Comparison of ENCODE assay signal across 10 cellular contexts in the genomic region with DNA sequence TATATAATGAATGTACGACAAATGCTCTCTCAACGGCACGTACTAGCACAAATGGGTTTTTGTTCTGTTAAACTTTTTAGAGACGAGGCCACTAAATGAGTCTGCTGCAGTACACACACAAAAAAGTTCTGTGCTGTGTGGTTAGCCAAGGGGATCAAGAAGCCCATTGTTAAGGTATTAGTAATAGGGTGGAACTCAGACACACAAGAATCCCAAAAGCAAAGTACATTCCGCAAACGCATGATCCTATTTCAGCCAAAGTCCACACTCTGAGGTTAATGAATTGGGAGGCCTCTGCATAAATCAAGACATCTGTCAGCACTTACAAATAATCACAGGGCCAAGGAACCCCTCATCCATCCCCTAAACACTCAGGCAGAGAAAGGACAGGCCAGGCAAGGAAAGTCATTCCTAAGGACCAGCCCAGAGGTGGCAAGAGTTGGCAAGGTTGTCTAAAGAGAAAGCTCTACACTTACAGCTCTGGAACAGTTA. TPM values are rescaled to one million over a fixed set of nuclear protein-coding genes. Genes with fewer than 3 reads are reported as not detected.
DNase-seq lines count a peak whose midpoint lies in the region; ATAC-seq and TF ChIP-seq lines count a peak whose summit lies in the region.
"Had no signal": no experiment of that assay in that cellular context is flagged by ENCODE, and none has a peak within 500 bp of the region (broad histone marks: within the 10 kb centered on the region; RNA-seq: fewer than 3 reads in every experiment).

No MANE protein-coding gene starts in this region.

- H3K27me3 ChIP-seq in Peyer's patch (no peaks in the 10 kb centered on the region), fibroblast of lung (ENCODE audit: control insufficient read depth, insufficient read depth, low read length) (no peaks in the 10 kb centered on the region)

- H3K27me3 Mint-ChIP-seq in Calu3 (ENCODE audit: unreplicated experiment) (no peaks in the 10 kb centered on the region), progenitor cell of endocrine pancreas (no peaks in the 10 kb centered on the region)

- no peaks in the 10 kb centered on the region for H4K20me1 ChIP-seq in fibroblast of lung (ENCODE audit: control insufficient read depth, extremely low read depth, insufficient read depth, low read length)

- H3K4me3 Mint-ChIP-seq in Calu3 (ENCODE audit: low read depth, unreplicated experiment) (peak overlapping the region; percentile 52), progenitor cell of endocrine pancreas (ENCODE audit: low read depth) (peak overlapping the region; percentile 40)

- BruUV-seq in Calu3 (replicated peaks; lab: Mats Ljungman, UMichigan): no TSS peak

- peaks cover 23% of the 10 kb centered on the region for H3K36me3 Mint-ChIP-seq in Calu3 (ENCODE audit: insufficient read depth, unreplicated experiment)
- peaks cover 3% of the 10 kb centered on the region for H3K36me3 Mint-ChIP-seq in progenitor cell of endocrine pancreas (ENCODE audit: insufficient read depth)

- H3K36me3 ChIP-seq in Peyer's patch: no peaks in the 10 kb centered on the region
- no peaks in the 10 kb centered on the region for H3K36me3 ChIP-seq in fibroblast of lung (ENCODE audit: control insufficient read depth, insufficient read depth, low read length)

- H3K9me3 Mint-ChIP-seq in Calu3 (ENCODE audit: low read depth, unreplicated experiment) (no peaks in the 10 kb centered on the region), progenitor cell of endocrine pancreas (ENCODE audit: low read depth) (peaks cover 3% of the 10 kb centered on the region)

- no peak overlapping the region for H3K9ac ChIP-seq in fibroblast of lung (ENCODE audit: insufficient read depth, low read length)

- H3K27ac ChIP-seq in Peyer's patch: peak overlapping the region; percentile 5 to 71 (median 48)
- peak overlapping the region; percentile 83 for H3K27ac ChIP-seq in fibroblast of lung (ENCODE audit: insufficient read depth, low read length)

- H3K4me2 ChIP-seq in fibroblast of lung (ENCODE audit: extremely low read depth, insufficient read depth, low read length): peak overlapping the region; percentile 60

- H3K4me3 ChIP-seq in Peyer's patch (no peak overlapping the region), fibroblast of lung (replicated peaks in 1 of 4; ENCODE audit: control extremely low read depth in 1 of 4, insufficient read depth in 1 of 4, low read depth in 3 of 4, low read length in 4 of 4) (peak overlapping the region in 2 of 4 experiments; percentile 20 to 40)

- no peak for TF ChIP-seq POLR2A in Peyer's patch (IDR thresholded peaks at IDR 0.05)

- TF ChIP-seq CTCF in Calu3 (IDR thresholded peaks at IDR 0.05; ENCODE audit: unreplicated experiment) (no peak), Peyer's patch (IDR thresholded peaks at IDR 0.05) (no peak), fibroblast of lung (conservative IDR thresholded peaks at IDR 0.05 in 1 of 2, IDR thresholded peaks at IDR 0.05 in 1 of 2; ENCODE audit: low read depth in 1 of 2, low read length in 2 of 2) (no peak), progenitor cell of endocrine pancreas (IDR thresholded peaks at IDR 0.05; ENCODE audit: unreplicated experiment) (no peak)

- DNase-seq in Calu3: peak; percentile 65
- no peak for DNase-seq in Peyer's patch
- peak; percentile 94 to 100 for DNase-seq in fibroblast of lung (ENCODE audit: low read depth in 2 of 2)
- no peak for DNase-seq in progenitor cell of endocrine pancreas (ENCODE audit: low spot score, unreplicated experiment)
- DNase-seq in NCI-H2196 treated with DMSO at 0.1 percent for 48 hours (lab: John Stamatoyannopoulos, UW; ENCODE audit: unreplicated experiment): no peak
- DNase-seq in MV-4-11 (lab: John Stamatoyannopoulos, UW): no peak
- no peak for DNase-seq in T-helper 2 cell
- DNase-seq: glutamatergic neuron, SW 1271 had no signal

- no peak overlapping the region for H2AFZ ChIP-seq in fibroblast of lung (ENCODE audit: low read length)

- no peak for ATAC-seq in HG03039 (IDR thresholded peaks at IDR 0.05; ENCODE audit: unreplicated experiment)

- H3K9me3 ChIP-seq in Peyer's patch (no peaks in the 10 kb centered on the region), fibroblast of lung (ENCODE audit: control insufficient read depth, insufficient read depth, low read depth, low read length) (no peaks in the 10 kb centered on the region)

- H3K27ac Mint-ChIP-seq in Calu3 (ENCODE audit: unreplicated experiment) (peak overlapping the region; percentile 90), progenitor cell of endocrine pancreas (peak overlapping the region; percentile 92)

- H3K4me1 ChIP-seq in Peyer's patch (peaks cover 0 to 6% (median 0%) of the 10 kb centered on the region in 4 donors), fibroblast of lung (ENCODE audit: control insufficient read depth, extremely low read depth, insufficient read depth, low read length) (peaks cover 7% of the 10 kb centered on the region)

- no peaks in the 10 kb centered on the region for H3K79me2 ChIP-seq in fibroblast of lung (ENCODE audit: control insufficient read depth, insufficient read depth, low read length)

- intact Hi-C loops in Calu3 (cut with micrococcal nuclease; ENCODE audit: unreplicated experiment): loop anchor here (5.0 kb wide), 1 partner anchor 62 kb away; no protein-coding TSS in a partner anchor

- CTCF ChIA-PET in Calu3 (lab: Charles Lee): interaction anchor here (0.7 to 1.5 kb wide), 3 partner anchors 13 to 136 kb away, joined by 3 to 5 read pairs (median 4); a partner anchor contains a TSS

- H3K4me1 Mint-ChIP-seq in Calu3 (ENCODE audit: low read depth, unreplicated experiment): peaks cover 44% of the 10 kb centered on the region
- peaks cover 34% of the 10 kb centered on the region for H3K4me1 Mint-ChIP-seq in progenitor cell of endocrine pancreas (ENCODE audit: low read depth)

RNA-seq across cellular contexts. Expression of a gene that starts 12.1 kb away (rescaled TPM):
- 53.3 and 74.7 TPM in 2 replicates for total RNA-seq in Calu3 (2022)
- total RNA-seq in Peyer's patch: 100 to 1,000 TPM in 1 of 4 donors, 10 to 100 TPM in 3; 18.5 to 128 (median 60.5) TPM
- 3.6 and 7.1 TPM in 2 replicates for total RNA-seq in fibroblast of lung
- 7.5 and 9.9 TPM in 2 replicates for polyA plus RNA-seq in fibroblast of lung
- 7.4 and 9.9 TPM in 2 replicates for polyA plus RNA-seq in fibroblast of lung (2012)
- 13.7 and 15.9 TPM in 2 replicates for polyA minus RNA-seq in fibroblast of lung (ENCODE audit: low replicate concordance)
- 23.9 and 25.2 TPM in 2 replicates for total RNA-seq in progenitor cell of endocrine pancreas

RNA-seq across cellular contexts. Expression of a gene that starts 12.6 kb away (rescaled TPM):
- total RNA-seq in Calu3 (2022): 7.5 and 11.8 TPM in 2 replicates
- 10 to 100 TPM in 1 of 4 donors, under 1 TPM in 1, not detected in 2; 0.80 to 10.7 TPM for total RNA-seq in Peyer's patch
- total RNA-seq in fibroblast of lung: under 0.01 and 0.50 TPM in 2 replicates
- polyA plus RNA-seq in fibroblast of lung: 0.52 and 0.70 TPM in 2 replicates
- polyA plus RNA-seq in fibroblast of lung (2012): 0.20 and 0.48 TPM in 2 replicates
- 0.11 TPM in 1 of 2 replicates, not detected in the other for polyA minus RNA-seq in fibroblast of lung (ENCODE audit: low replicate concordance)
- 2.1 and 2.2 TPM in 2 replicates for total RNA-seq in progenitor cell of endocrine pancreas

Comparison
In these comparisons a context has a peak if more than half of its experiments do, and no peak if none do; other contexts are left out.
1. DNase-seq: peak in Calu3 (single experiment) and fibroblast of lung (2 of 2); none in Peyer's patch (0 of 3), progenitor cell of endocrine pancreas (single experiment), NCI-H2196 treated with DMSO at 0.1 percent for 48 hours (single experiment), MV-4-11 (single experiment) and T-helper 2 cell (0 of 5).